In genomic region chr10:93921338-93921737, GRCh38 we compare ENCODE assay signal across 8 cellular contexts. TPM values are rescaled to one million over a fixed set of nuclear protein-coding genes. Genes with fewer than 3 reads are reported as not detected.
A peak's percentile ranks its signal among the peaks of the same experiment; 100 is the strongest.
DNase-seq lines count a peak whose midpoint lies in the region; ATAC-seq, FAIRE-seq and TF ChIP-seq lines count a peak whose summit lies in the region.

No MANE protein-coding gene starts in this region.

- no peaks in the 10 kb centered on the region for H3K36me3 ChIP-seq in brain microvascular endothelial cell (replicated peaks)

- peak; percentile 27 for DNase-seq in GM12865 (ENCODE audit: low read depth)
- DNase-seq in NCI-H69 (lab: John Stamatoyannopoulos, UW) = peak; percentile 23
- no peak for DNase-seq in brain microvascular endothelial cell
- no peak for DNase-seq in progenitor cell of endocrine pancreas (ENCODE audit: low spot score, unreplicated experiment)
- DNase-seq in GM12891 (ENCODE audit: insufficient read length, low spot score) = no peak

- in situ Hi-C loops in brain microvascular endothelial cell (cut with HindIII; ENCODE audit: low pct_ligation_motif_present, low sequenced_read_pairs) = loop anchor here (25.0 kb wide), 1 partner anchor 391 kb away; no protein-coding TSS in a partner anchor

- TF ChIP-seq CTCF in GM12865 (IDR thresholded peaks at IDR 0.05; ENCODE audit: insufficient read depth, low read depth, low read length, missing control alignments) (peak; percentile 50), brain microvascular endothelial cell (IDR thresholded peaks at IDR 0.05; ENCODE audit: low read depth, low read length, missing control alignments) (peak; percentile 59), progenitor cell of endocrine pancreas (IDR thresholded peaks at IDR 0.05; ENCODE audit: unreplicated experiment) (peak; percentile 31)

- no peaks in the 10 kb centered on the region for H3K27me3 Mint-ChIP-seq in progenitor cell of endocrine pancreas

- no peak overlapping the region for H3K4me3 Mint-ChIP-seq in progenitor cell of endocrine pancreas (ENCODE audit: low read depth)

- H3K27me3 ChIP-seq in brain microvascular endothelial cell (replicated peaks) = no peaks in the 10 kb centered on the region

- no peak for FAIRE-seq in GM12891 (lab: Jason Lieb, UNC)

- no peak overlapping the region for H3K27ac Mint-ChIP-seq in progenitor cell of endocrine pancreas

- no peak for TF ChIP-seq POLR2A in GM12891 (IDR thresholded peaks at IDR 0.05; ENCODE audit: low read depth, low read length)

- no peak for ATAC-seq in GM21723 (IDR thresholded peaks at IDR 0.05; ENCODE audit: unreplicated experiment)
- no peak for ATAC-seq in HG03460 (IDR thresholded peaks at IDR 0.05; ENCODE audit: unreplicated experiment)
- no peak for ATAC-seq in HG02678 (IDR thresholded peaks at IDR 0.05; ENCODE audit: unreplicated experiment)

- no peaks in the 10 kb centered on the region for H3K9me3 Mint-ChIP-seq in progenitor cell of endocrine pancreas (ENCODE audit: low read depth)

- H3K4me1 Mint-ChIP-seq in progenitor cell of endocrine pancreas (ENCODE audit: low read depth) = peaks cover 8% of the 10 kb centered on the region

- peaks cover under 1% of the 10 kb centered on the region for H3K36me3 Mint-ChIP-seq in progenitor cell of endocrine pancreas (ENCODE audit: insufficient read depth)

- H3K4me3 ChIP-seq in GM12865 (ENCODE audit: low read depth, low read length) (no peak overlapping the region), brain microvascular endothelial cell (ENCODE audit: low read depth, low read length) (no peak overlapping the region)

- H3K27ac ChIP-seq in brain microvascular endothelial cell = no peak overlapping the region

TF ChIP-seq in GM12891, 5 proteins besides CTCF, POLR2A, EP300 and RAD21:
- no peak for TF ChIP-seq POU2F2 (IDR thresholded peaks at IDR 0.05; ENCODE audit: low read depth, low read length)

RNA-seq across cellular contexts. Expression of gene SLC35G1, which starts 27.6 kb away (rescaled TPM):
- 7.3 and 9.9 TPM in 2 replicates for total RNA-seq in progenitor cell of endocrine pancreas
- 2.5 TPM for polyA plus RNA-seq in GM12891 (2012; ENCODE audit: low read depth, missing spikeins)

Comparison
In these comparisons a context has a peak if more than half of its experiments do, and no peak if none do; other contexts are left out.
1. DNase-seq: peak in GM12865 (single experiment) and NCI-H69 (single experiment); none in brain microvascular endothelial cell (single experiment), progenitor cell of endocrine pancreas (single experiment) and GM12891 (single experiment).
2. Peak in every context shown above with its lines, with median percentiles within 50 percentile points of each other: CTCF ChIP-seq.